Comparison of ENCODE assay signal across 12 cellular contexts in genomic region chr17:65698381-65699061, GRCh38.
DNase-seq lines count a peak whose midpoint lies in the region; ATAC-seq and TF ChIP-seq lines count a peak whose summit lies in the region.
"Had no signal": no experiment of that assay in that cellular context is flagged by ENCODE, and none has a peak within 500 bp of the region (broad histone marks: within the 10 kb centered on the region; RNA-seq: fewer than 3 reads in every experiment).

No MANE protein-coding gene starts in this region.

- no peaks in the 10 kb centered on the region for H3K79me2 ChIP-seq in PC-9 (ENCODE audit: low read depth)

- WGBS in heart right ventricle, 2 donors: 49 to 50% methylated on average over 11 of the region's 11 CpGs
- 32% methylated on average over 11 of the region's 11 CpGs for WGBS in prostate gland

- no peaks in the 10 kb centered on the region for H3K9me3 Mint-ChIP-seq in stimulated activated effector memory CD8-positive, alpha-beta T cell treated with anti-CD3 and anti-CD28 coated beads, Interleukin-12 subunit alpha, Interleukin-12 subunit beta, amount 100 ng/mL, for 72 hours
- H3K9me3 Mint-ChIP-seq: activated naive CD8-positive, alpha-beta T cell treated with anti-CD3 and anti-CD28 coated beads, Interleukin-2, amount 50 U/mL, for 24 hours; T-cell had no signal

- no peak overlapping the region for H2AFZ ChIP-seq in PC-9

- H3K4me1 ChIP-seq in heart right ventricle (no peaks in the 10 kb centered on the region), lower lobe of right lung (no peaks in the 10 kb centered on the region), PC-9 (replicated peaks; ENCODE audit: insufficient read depth) (no peaks in the 10 kb centered on the region), prostate gland (replicated peaks) (peaks cover 5% of the 10 kb centered on the region)
- H3K4me1 ChIP-seq: foreskin keratinocyte had no signal

- TF ChIP-seq CTCF in heart right ventricle (IDR thresholded peaks at IDR 0.05) (no peak), coronary artery (IDR thresholded peaks at IDR 0.05) (no peak), lower lobe of right lung (IDR thresholded peaks at IDR 0.05) (no peak), PC-9 (conservative IDR thresholded peaks at IDR 0.05) (no peak), GM10248 (IDR thresholded peaks at IDR 0.05; ENCODE audit: control extremely low read depth, extremely low read depth, low read depth, missing control alignments) (no peak), prostate gland (IDR thresholded peaks at IDR 0.05) (no peak)

- H3F3A ChIP-seq in PC-9 (ENCODE audit: insufficient read depth, low read depth): no peaks in the 10 kb centered on the region

- H3K27ac Mint-ChIP-seq in stimulated activated effector memory CD8-positive, alpha-beta T cell treated with anti-CD3 and anti-CD28 coated beads, Interleukin-12 subunit alpha, Interleukin-12 subunit beta, amount 100 ng/mL, for 72 hours: no peak overlapping the region
- H3K27ac Mint-ChIP-seq: activated naive CD8-positive, alpha-beta T cell treated with anti-CD3 and anti-CD28 coated beads, Interleukin-2, amount 50 U/mL, for 24 hours; T-cell had no signal

- H3K9me3 ChIP-seq in heart right ventricle (no peaks in the 10 kb centered on the region), lower lobe of right lung (no peaks in the 10 kb centered on the region), PC-9 (ENCODE audit: insufficient read depth, low read depth) (no peaks in the 10 kb centered on the region), prostate gland (no peaks in the 10 kb centered on the region)

- H3K27me3 ChIP-seq in heart right ventricle (no peaks in the 10 kb centered on the region), lower lobe of right lung (ENCODE audit: low read depth) (no peaks in the 10 kb centered on the region), PC-9 (ENCODE audit: insufficient read depth, low read depth) (no peaks in the 10 kb centered on the region), prostate gland (replicated peaks; ENCODE audit: insufficient read depth) (no peaks in the 10 kb centered on the region)
- H3K27me3 ChIP-seq: foreskin keratinocyte had no signal

- BruUV-seq in PC-9 (replicated peaks; lab: Mats Ljungman, UMichigan): no TSS peak

- H3K4me1 Mint-ChIP-seq in stimulated activated effector memory CD8-positive, alpha-beta T cell treated with anti-CD3 and anti-CD28 coated beads, Interleukin-12 subunit alpha, Interleukin-12 subunit beta, amount 100 ng/mL, for 72 hours: no peaks in the 10 kb centered on the region
- H3K4me1 Mint-ChIP-seq: activated naive CD8-positive, alpha-beta T cell treated with anti-CD3 and anti-CD28 coated beads, Interleukin-2, amount 50 U/mL, for 24 hours; T-cell had no signal

- POLR2A ChIA-PET in PC-9 (lab: Charles Lee; ENCODE audit: unreplicated experiment): no interaction called here
- POLR2A ChIA-PET in GM10248 (lab: Yijun Ruan, JAX): no interaction called here

- DNase-seq in left ventricle myocardium superior (no peak), heart right ventricle (no peak), coronary artery (ENCODE audit: low spot score) (no peak), lower lobe of right lung (no peak), PC-9 (no peak), GM10248 (ENCODE audit: extremely low spot score) (no peak), prostate gland (ENCODE audit: low spot score) (no peak)
- DNase-seq in stimulated activated effector memory CD8-positive, alpha-beta T cell treated with anti-CD3 and anti-CD28 coated beads, Interleukin-12 subunit alpha, Interleukin-12 subunit beta, amount 100 ng/mL, for 72 hours (ENCODE audit: low spot score in 2 of 2): no peak
- DNase-seq: activated naive CD8-positive, alpha-beta T cell treated with anti-CD3 and anti-CD28 coated beads, Interleukin-2, amount 50 U/mL, for 24 hours; NCI-H774; T-cell had no signal

- CTCF ChIA-PET in PC-9 (lab: Charles Lee): no interaction called here
- CTCF ChIA-PET in GM10248 (lab: Yijun Ruan, JAX): no interaction called here

- H4K20me1 ChIP-seq in PC-9 (ENCODE audit: insufficient read depth): no peaks in the 10 kb centered on the region

- no peak for TF ChIP-seq POLR2A in prostate gland (IDR thresholded peaks at IDR 0.05)

- peak; percentile 27 for ATAC-seq in left ventricle myocardium superior
- no peak for ATAC-seq in heart right ventricle
- peak; percentile 45 to 69 for ATAC-seq in lower lobe of right lung
- ATAC-seq in stimulated activated effector memory CD8-positive, alpha-beta T cell treated with anti-CD3 and anti-CD28 coated beads, Interleukin-12 subunit alpha, Interleukin-12 subunit beta, amount 100 ng/mL, for 72 hours: no peak
- ATAC-seq: activated naive CD8-positive, alpha-beta T cell treated with anti-CD3 and anti-CD28 coated beads, Interleukin-2, amount 50 U/mL, for 24 hours; foreskin keratinocyte; T-cell had no signal

- no peaks in the 10 kb centered on the region for H3K36me3 ChIP-seq in heart right ventricle
- no peaks in the 10 kb centered on the region for H3K36me3 ChIP-seq in lower lobe of right lung
- no peaks in the 10 kb centered on the region for H3K36me3 ChIP-seq in PC-9 (ENCODE audit: low read depth)
- H3K36me3 ChIP-seq in prostate gland: no peaks in the 10 kb centered on the region

- H3K27ac ChIP-seq in heart right ventricle (no peak overlapping the region), coronary artery (no peak overlapping the region), lower lobe of right lung (peak overlapping the region; percentile 20), PC-9 (no peak overlapping the region), prostate gland (peak overlapping the region in 1 of 2 donors; percentile 16)
- H3K27ac ChIP-seq: foreskin keratinocyte had no signal

- no peak overlapping the region for H3K4me3 Mint-ChIP-seq in stimulated activated effector memory CD8-positive, alpha-beta T cell treated with anti-CD3 and anti-CD28 coated beads, Interleukin-12 subunit alpha, Interleukin-12 subunit beta, amount 100 ng/mL, for 72 hours
- H3K4me3 Mint-ChIP-seq: activated naive CD8-positive, alpha-beta T cell treated with anti-CD3 and anti-CD28 coated beads, Interleukin-2, amount 50 U/mL, for 24 hours; T-cell had no signal

- H3K4me3 ChIP-seq in heart right ventricle (no peak overlapping the region), coronary artery (peak overlapping the region; percentile 48), lower lobe of right lung (no peak overlapping the region), PC-9 (no peak overlapping the region), prostate gland (no peak overlapping the region)

- H3K9me2 ChIP-seq in PC-9 (ENCODE audit: insufficient read depth): no peaks in the 10 kb centered on the region

- no peak overlapping the region for H3K4me2 ChIP-seq in PC-9

- no peaks in the 10 kb centered on the region for H3K36me3 Mint-ChIP-seq in stimulated activated effector memory CD8-positive, alpha-beta T cell treated with anti-CD3 and anti-CD28 coated beads, Interleukin-12 subunit alpha, Interleukin-12 subunit beta, amount 100 ng/mL, for 72 hours
- H3K36me3 Mint-ChIP-seq: T-cell had no signal

- intact Hi-C loops in left ventricle myocardium superior (cut with micrococcal nuclease): no loop called here
- intact Hi-C loops in heart right ventricle (cut with DNase I): no loop called here
- intact Hi-C loops in lower lobe of right lung (cut with DNase I): no loop called here
- intact Hi-C loops in PC-9 (cut with micrococcal nuclease; ENCODE audit: unreplicated experiment): no loop called here
- intact Hi-C loops in prostate gland (cut with DNase I): no loop called here

Comparison
In these comparisons a context has a peak if more than half of its experiments do, and no peak if none do; other contexts are left out.
1. ATAC-seq: peak in left ventricle myocardium superior (single experiment) and lower lobe of right lung (2 of 2); none in heart right ventricle (0 of 8) and stimulated activated effector memory CD8-positive, alpha-beta T cell treated with anti-CD3 and anti-CD28 coated beads, Interleukin-12 subunit alpha, Interleukin-12 subunit beta, amount 100 ng/mL, for 72 hours (single experiment).